In the genomic region with DNA sequence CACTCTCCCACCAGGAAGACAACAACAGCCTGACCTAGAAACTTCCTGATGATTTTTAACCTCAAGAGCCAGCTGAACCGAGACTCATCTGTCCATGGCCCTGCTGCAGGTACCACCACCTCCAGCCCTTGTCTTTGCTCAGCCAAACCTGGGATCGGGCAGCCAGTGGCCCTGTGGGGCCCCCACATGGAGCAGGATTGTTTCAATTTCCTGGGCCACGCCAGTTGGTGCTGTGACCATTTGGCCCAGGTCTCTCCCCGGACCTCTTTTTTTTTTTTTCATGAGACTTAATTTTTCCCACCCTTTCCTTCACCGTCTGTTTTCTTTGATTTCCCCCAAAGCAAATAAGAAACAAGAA, we compare ENCODE assay signal across 1 cellular context.
TF ChIP-seq lines count a peak whose summit lies in the region.

No MANE protein-coding gene starts in this region.

TF ChIP-seq in HEK293, 187 proteins besides CTCF, POLR2A, EP300 and RAD21 (continued from another document):
- TF ChIP-seq ZNF473 (tag by site-specific recombination; IDR thresholded peaks at IDR 0.05) (no peak), ZBTB8A (tag by site-specific recombination; IDR thresholded peaks at IDR 0.05) (no peak)
